ENCODE assay signal across 30 cellular contexts in genomic region chr2:21092308-21092869, GRCh38. TPM values are rescaled to one million over a fixed set of nuclear protein-coding genes. Genes with fewer than 3 reads are reported as not detected.
"Had no signal": no experiment of that assay in that cellular context is flagged by ENCODE, and none has a peak within 500 bp of the region (broad histone marks: within the 10 kb centered on the region; RNA-seq: fewer than 3 reads in every experiment).

No MANE protein-coding gene starts in this region.

- H3K36me3 ChIP-seq: lower lobe of right lung, neutrophil, stomach, suprapubic skin, thoracic aorta, tibial artery, upper lobe of right lung had no signal

- DNase-seq: hypothalamus; islet precursor cell; left ventricle myocardium superior; lower lobe of right lung; mammary epithelial cell; mesenchymal stem cell; naive B cell; occipital lobe; retina; right cardiac atrium; stimulated activated CD4-positive, alpha-beta T cell treated with anti-CD3 and anti-CD28 coated beads, Interleukin-12 subunit alpha, Interleukin-12 subunit beta, amount 100 ng/mL, for 4 hours; stimulated activated CD4-positive, alpha-beta T cell treated with anti-CD3 and anti-CD28 coated beads, Interleukin-15, amount 100 ng/mL, for 24 hours; stimulated activated CD4-positive, alpha-beta T cell treated with anti-CD3 and anti-CD28 coated beads, Interleukin-2, amount 100 ng/mL, for 24 hours; stimulated activated CD4-positive, alpha-beta T cell treated with anti-CD3 and anti-CD28 coated beads, Interleukin-4, amount 100 ng/mL, for 1 hour; stimulated activated naive B cell treated with anti-CD40 and anti-IgM and Interleukin-4, amounts not matched to agents 10 μg/mL and 1 μg/mL and 100 μg/mL, for 72 hours; stimulated activated naive CD8-positive, alpha-beta T cell treated with anti-CD3 and anti-CD28 coated beads, Interleukin-15, Interleukin-2, amounts not matched to agents 100 U/mL and 50 U/mL, for 24 hours; stomach; tibial artery; trophoblast cell; upper lobe of right lung had no signal

- H3K27me3 ChIP-seq: neutrophil, stomach, tibial artery, upper lobe of right lung had no signal

- H3K36me3 Mint-ChIP-seq: naive B cell; natural killer cell treated with Interleukin-12 subunit alpha and Interleukin-12 subunit beta and Interleukin-15 and Interleukin-18, amount 100 ng/mL, for 72 hours; stimulated activated naive B cell treated with anti-CD40 and anti-IgM and Interleukin-4, amounts not matched to agents 10 μg/mL and 1 μg/mL and 100 μg/mL, for 72 hours had no signal

- H3K9me3 Mint-ChIP-seq: naive B cell; natural killer cell treated with Interleukin-12 subunit alpha and Interleukin-12 subunit beta and Interleukin-15 and Interleukin-18, amount 100 ng/mL, for 72 hours; stimulated activated naive B cell treated with anti-CD40 and anti-IgM and Interleukin-4, amounts not matched to agents 10 μg/mL and 1 μg/mL and 100 μg/mL, for 72 hours had no signal

- H3K27ac ChIP-seq: lower lobe of right lung, neutrophil, parathyroid adenoma, stomach, suprapubic skin, thoracic aorta, tibial artery, upper lobe of right lung had no signal

- H3K4me3 Mint-ChIP-seq: naive B cell; natural killer cell treated with Interleukin-12 subunit alpha and Interleukin-12 subunit beta and Interleukin-15 and Interleukin-18, amount 100 ng/mL, for 72 hours; neural crest cell; stimulated activated naive B cell treated with anti-CD40 and anti-IgM and Interleukin-4, amounts not matched to agents 10 μg/mL and 1 μg/mL and 100 μg/mL, for 72 hours had no signal

- H3K9ac ChIP-seq: parathyroid adenoma had no signal

- ATAC-seq: left ventricle myocardium superior; lower lobe of right lung; natural killer cell treated with Interleukin-12 subunit alpha and Interleukin-12 subunit beta and Interleukin-15 and Interleukin-18, amount 100 ng/mL, for 72 hours; right cardiac atrium; stimulated activated naive B cell treated with anti-CD40 and anti-IgM and Interleukin-4, amounts not matched to agents 10 μg/mL and 1 μg/mL and 100 μg/mL, for 72 hours; stimulated activated naive CD8-positive, alpha-beta T cell treated with anti-CD3 and anti-CD28 coated beads, Interleukin-15, Interleukin-2, amounts not matched to agents 100 U/mL and 50 U/mL, for 24 hours; upper lobe of right lung had no signal

- H3K4me3 ChIP-seq: lower lobe of right lung, stomach, suprapubic skin, thoracic aorta, tibial artery, upper lobe of right lung had no signal

- H3K4me1 ChIP-seq: lower lobe of right lung, parathyroid adenoma, stomach, suprapubic skin, tibial artery, upper lobe of right lung had no signal

- H3K9me3 ChIP-seq: lower lobe of right lung, neutrophil, stomach, suprapubic skin, thoracic aorta, tibial artery, upper lobe of right lung had no signal

- H3K4me1 Mint-ChIP-seq: naive B cell; stimulated activated naive B cell treated with anti-CD40 and anti-IgM and Interleukin-4, amounts not matched to agents 10 μg/mL and 1 μg/mL and 100 μg/mL, for 72 hours had no signal

- H3K27ac Mint-ChIP-seq: naive B cell; natural killer cell treated with Interleukin-12 subunit alpha and Interleukin-12 subunit beta and Interleukin-15 and Interleukin-18, amount 100 ng/mL, for 72 hours; stimulated activated naive B cell treated with anti-CD40 and anti-IgM and Interleukin-4, amounts not matched to agents 10 μg/mL and 1 μg/mL and 100 μg/mL, for 72 hours had no signal

RNA-seq across cellular contexts. Expression of gene TDRD15, which starts 31.4 kb away (rescaled TPM):
- total RNA-seq: kidney epithelial cell, left ventricle myocardium superior, lower lobe of right lung, mammary epithelial cell, neural crest cell, osteocyte, pulmonary artery endothelial cell, right cardiac atrium, skeletal muscle tissue, upper lobe of right lung had no signal

RNA-seq across cellular contexts. Expression of gene APOB, which starts 48.5 kb away (rescaled TPM):
- total RNA-seq: kidney epithelial cell; mammary epithelial cell; natural killer cell treated with Interleukin-12 subunit alpha and Interleukin-12 subunit beta and Interleukin-15 and Interleukin-18, amount 100 ng/mL, for 72 hours had no signal
